ENCODE assay signal across 8 cellular contexts in the genomic region with DNA sequence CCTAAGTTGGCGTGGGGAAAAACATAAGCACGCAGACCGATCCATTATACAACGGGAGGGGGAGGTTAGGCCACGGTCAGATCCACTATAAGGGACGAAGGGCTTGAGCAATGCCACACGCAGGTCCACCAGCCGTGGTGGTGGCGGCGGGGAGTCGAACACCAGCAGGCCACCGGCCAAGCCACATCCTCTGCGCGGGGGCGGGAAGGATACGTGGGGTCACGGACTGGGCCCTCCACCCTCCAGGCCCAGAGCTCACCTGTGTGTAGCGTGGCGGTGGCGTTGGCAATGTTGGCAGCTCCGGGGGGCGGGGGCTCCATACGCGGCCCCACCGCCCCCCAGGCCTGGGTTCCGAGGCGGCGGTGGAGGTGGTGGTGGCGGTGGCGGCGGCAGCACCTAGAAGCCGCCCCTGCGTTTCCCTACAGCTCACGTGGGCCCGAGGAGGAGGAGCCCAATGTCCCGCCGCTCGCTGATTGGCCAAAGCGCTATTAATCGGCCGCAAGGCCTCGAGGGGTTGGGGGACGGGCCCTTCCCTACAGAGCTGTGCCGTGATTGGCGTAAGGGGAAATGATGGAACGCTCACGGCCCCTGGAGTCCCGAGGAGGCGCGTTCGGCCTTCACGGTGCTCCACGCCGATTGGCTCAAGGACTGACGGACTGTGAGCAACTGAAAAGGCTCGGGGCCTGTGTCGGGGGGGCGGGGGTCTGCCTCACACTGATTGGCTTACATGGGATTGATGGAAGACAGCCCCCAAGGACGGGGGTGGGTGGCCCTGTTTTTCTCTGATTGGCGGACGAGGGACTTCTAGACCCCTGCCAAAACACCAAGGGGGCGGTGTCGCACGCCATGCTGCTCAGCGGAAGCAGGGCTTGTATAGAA. TPM values are rescaled to one million over a fixed set of nuclear protein-coding genes. Genes with fewer than 3 reads are reported as not detected.
DNase-seq lines count a peak whose midpoint lies in the region; ATAC-seq and TF ChIP-seq lines count a peak whose summit lies in the region.

A gene with protein sequence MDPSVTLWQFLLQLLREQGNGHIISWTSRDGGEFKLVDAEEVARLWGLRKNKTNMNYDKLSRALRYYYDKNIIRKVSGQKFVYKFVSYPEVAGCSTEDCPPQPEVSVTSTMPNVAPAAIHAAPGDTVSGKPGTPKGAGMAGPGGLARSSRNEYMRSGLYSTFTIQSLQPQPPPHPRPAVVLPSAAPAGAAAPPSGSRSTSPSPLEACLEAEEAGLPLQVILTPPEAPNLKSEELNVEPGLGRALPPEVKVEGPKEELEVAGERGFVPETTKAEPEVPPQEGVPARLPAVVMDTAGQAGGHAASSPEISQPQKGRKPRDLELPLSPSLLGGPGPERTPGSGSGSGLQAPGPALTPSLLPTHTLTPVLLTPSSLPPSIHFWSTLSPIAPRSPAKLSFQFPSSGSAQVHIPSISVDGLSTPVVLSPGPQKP (minus strand): TSS at position 400 of the 879 bp plus-strand sequence. CDS start 9,122 bp downstream, outside the sequence.

- peak within 1 kb of the TSS; percentile 93 for H3K27ac Mint-ChIP-seq in CD8-positive, alpha-beta T cell

- peaks cover 25% of the 10 kb centered on the region for H3K4me1 ChIP-seq in CD8-positive, alpha-beta T cell (ENCODE audit: insufficient read depth, low read length)

- H3K27me3 ChIP-seq in CD8-positive, alpha-beta T cell (ENCODE audit: insufficient read depth, low read length): no peaks in the 10 kb centered on the region

- no peaks in the 10 kb centered on the region for H3K27me3 Mint-ChIP-seq in CD8-positive, alpha-beta T cell (ENCODE audit: low read depth)

- H3K36me3 ChIP-seq in CD8-positive, alpha-beta T cell (ENCODE audit: insufficient read depth, low read length): peaks cover 15% of the 10 kb centered on the region

- peaks cover 52% of the 10 kb centered on the region for H3K36me3 Mint-ChIP-seq in CD8-positive, alpha-beta T cell

- H3K9me3 ChIP-seq in CD8-positive, alpha-beta T cell (ENCODE audit: low read length): no peaks in the 10 kb centered on the region

- peak; percentile 75 to 95 (median 83) for DNase-seq in CD8-positive, alpha-beta T cell
- DNase-seq in HS-27A (ENCODE audit: low read depth): peak; percentile 78
- DNase-seq in NK-92 (lab: John Stamatoyannopoulos, UW; ENCODE audit: unreplicated experiment): peak; percentile 55
- peak; percentile 87 for DNase-seq in effector CD8-positive, alpha-beta T cell (lab: John Stamatoyannopoulos, UW)
- peak; percentile 98 to 99 for DNase-seq in lung microvascular endothelial cell (ENCODE audit: low read depth in 2 of 2)
- peak; percentile 55 to 87 (median 78) for DNase-seq in stimulated activated CD4-positive, alpha-beta T cell treated with anti-CD3 and anti-CD28 coated beads, TNF-alpha, amount 100 ng/mL, for 48 hours (ENCODE audit: low read depth in 3 of 3)

- CTCF ChIA-PET in CD8-positive, alpha-beta T cell (lab: Charles Lee): no interaction called here
- CTCF ChIA-PET in activated CD8-positive, alpha-beta memory T cell treated with anti-CD3 and anti-CD28 coated beads for 36 hours (lab: Charles Lee): no interaction called here

- H3K4me1 Mint-ChIP-seq in CD8-positive, alpha-beta T cell (ENCODE audit: low read depth): peaks cover 44% of the 10 kb centered on the region

- H3K4me3 ChIP-seq in CD8-positive, alpha-beta T cell (ENCODE audit: low read depth, low read length): peak within 1 kb of the TSS; percentile 63

- POLR2A ChIA-PET in CD8-positive, alpha-beta T cell (lab: Charles Lee): interaction anchor here (0.7 to 1.6 kb wide), 3 partner anchors 10 to 459 kb away, joined by 3 to 6 read pairs (median 5); no protein-coding TSS in a partner anchor
- POLR2A ChIA-PET in activated CD8-positive, alpha-beta memory T cell treated with anti-CD3 and anti-CD28 coated beads for 36 hours (lab: Charles Lee): interaction anchor here (0.6 to 0.9 kb wide), 2 partner anchors 11 to 125 kb away, joined by 3 to 9 read pairs; no protein-coding TSS in a partner anchor

- TF ChIP-seq CTCF in CD8-positive, alpha-beta T cell (IDR thresholded peaks at IDR 0.05): no peak

- peak within 1 kb of the TSS; percentile 91 for H3K4me3 Mint-ChIP-seq in CD8-positive, alpha-beta T cell

- H3K27ac ChIP-seq in CD8-positive, alpha-beta T cell (ENCODE audit: low read depth, low read length): peak within 1 kb of the TSS; percentile 61

- H3K9me3 Mint-ChIP-seq in CD8-positive, alpha-beta T cell: no peaks in the 10 kb centered on the region

- intact Hi-C loops in CD8-positive, alpha-beta T cell (cut with DNase I, micrococcal nuclease): loop anchor here (1.0 to 10.0 kb wide), 8 partner anchors 8 to 1264 kb away; a partner anchor contains a TSS

- peak; percentile 89 for ATAC-seq in CD8-positive, alpha-beta T cell
- ATAC-seq in GM19467 (IDR thresholded peaks at IDR 0.05; ENCODE audit: unreplicated experiment): peak; percentile 86

RNA-seq across cellular contexts. Expression of the gene that starts here (rescaled TPM):
- total RNA-seq in CD8-positive, alpha-beta T cell: 10 to 100 TPM; 33.6 to 41.2 TPM
- total RNA-seq in activated CD8-positive, alpha-beta memory T cell treated with anti-CD3 and anti-CD28 coated beads for 36 hours: 10 to 100 TPM; 63.4 to 67.7 TPM
- total RNA-seq in lung microvascular endothelial cell: 7.4 and 10.9 TPM in 2 replicates

Comparison
In these comparisons a context has a peak if more than half of its experiments do, and no peak if none do; other contexts are left out.
1. Peak in every context shown above with its lines: DNase-seq, ATAC-seq, H3K4me3 ChIP-seq and H3K27ac ChIP-seq.